Comparison of ENCODE assay signal across 13 cellular contexts in the genomic region with DNA sequence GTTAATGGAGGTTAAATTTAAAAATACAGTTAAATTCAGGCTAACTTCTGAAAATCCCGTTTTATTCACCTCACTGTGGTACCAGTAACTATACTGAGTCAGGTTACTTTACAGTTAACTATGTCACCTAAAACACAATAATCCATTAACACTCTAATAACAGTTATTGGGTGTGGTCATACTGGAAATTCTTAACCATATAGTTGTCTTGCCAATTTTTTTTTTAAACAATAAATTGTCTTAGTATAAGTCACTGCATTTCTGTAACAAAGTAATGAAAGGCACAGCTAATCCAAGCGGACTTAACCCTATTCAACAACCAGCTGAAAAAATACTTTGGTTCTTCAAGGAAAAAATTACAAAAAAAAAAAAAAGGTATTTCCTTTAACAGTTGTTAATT. TPM values are rescaled to one million over a fixed set of nuclear protein-coding genes. Genes with fewer than 3 reads are reported as not detected.
DNase-seq lines count a peak whose midpoint lies in the region; ATAC-seq, FAIRE-seq and TF ChIP-seq lines count a peak whose summit lies in the region.
"Had no signal": no experiment of that assay in that cellular context is flagged by ENCODE, and none has a peak within 500 bp of the region (broad histone marks: within the 10 kb centered on the region; RNA-seq: fewer than 3 reads in every experiment).

No MANE protein-coding gene starts in this region.

- DNase-seq in GM12891 (ENCODE audit: insufficient read length, low spot score) (no peak), Panc1 (ENCODE audit: low read depth, low spot score) (no peak), upper lobe of right lung (no peak), foreskin keratinocyte (no peak)
- DNase-seq in naive thymus-derived CD8-positive, alpha-beta T cell, result no peak
- DNase-seq: CD8-positive, alpha-beta memory T cell had no signal

- H3K4me3 ChIP-seq in Panc1 (ENCODE audit: low read depth in 2 of 2, low read length in 2 of 2) (no peak overlapping the region), upper lobe of right lung (no peak overlapping the region)
- H3K4me3 ChIP-seq: BLaER1, HAP-1 had no signal

- H3K4me1 ChIP-seq in Panc1 (ENCODE audit: control insufficient read depth, insufficient read depth, low read length) (peaks cover 2% of the 10 kb centered on the region; the same call in 1 of the 2 replicates), upper lobe of right lung (no peaks in the 10 kb centered on the region), foreskin keratinocyte (no peaks in the 10 kb centered on the region)
- H3K4me1 ChIP-seq: BLaER1, HAP-1 had no signal

- H3K27ac Mint-ChIP-seq in naive thymus-derived CD8-positive, alpha-beta T cell, result no peak overlapping the region

- TF ChIP-seq POLR2A in GM12891 (IDR thresholded peaks at IDR 0.05; ENCODE audit: low read depth, low read length), result no peak

- ATAC-seq in Panc1 (no peak), esophagus mucosa (peak; percentile 91), upper lobe of right lung (no peak), GM21737 (IDR thresholded peaks at IDR 0.05; ENCODE audit: unreplicated experiment) (no peak), foreskin keratinocyte (no peak)
- no peak for ATAC-seq in naive thymus-derived CD8-positive, alpha-beta T cell

- peak; percentile 56 for FAIRE-seq in GM12891 (lab: Jason Lieb, UNC)
- FAIRE-seq: A204.1, H1 had no signal

- in situ Hi-C loops in Panc1 (cut with HindIII; ENCODE audit: low pct_unique_long_range_greater_than_20kb, low sequenced_read_pairs), result no loop called here

- BruUV-seq in Panc1 (replicated peaks; lab: Mats Ljungman, UMichigan), result no TSS peak

- no peaks in the 10 kb centered on the region for H3K27me3 Mint-ChIP-seq in naive thymus-derived CD8-positive, alpha-beta T cell
- H3K27me3 Mint-ChIP-seq: CD8-positive, alpha-beta memory T cell had no signal

- no peak for TF ChIP-seq CTCF in Panc1 (IDR thresholded peaks at IDR 0.05)
- no peak for TF ChIP-seq CTCF in upper lobe of right lung (IDR thresholded peaks at IDR 0.05)
- no peak for TF ChIP-seq CTCF in foreskin keratinocyte (conservative IDR thresholded peaks at IDR 0.05)

- H3K27ac ChIP-seq in Panc1 (ENCODE audit: low read length) (peak overlapping the region; percentile 9; the same call in 1 of the 2 replicates), upper lobe of right lung (no peak overlapping the region), foreskin keratinocyte (no peak overlapping the region)
- H3K27ac ChIP-seq: BLaER1, HL-60 had no signal

- no peaks in the 10 kb centered on the region for H3K9me3 ChIP-seq in Panc1 (ENCODE audit: control insufficient read depth, insufficient read depth, low read depth, low read length)
- no peaks in the 10 kb centered on the region for H3K9me3 ChIP-seq in upper lobe of right lung
- H3K9me3 ChIP-seq: BLaER1, HAP-1 had no signal

- intact Hi-C loops in Panc1 (cut with micrococcal nuclease; ENCODE audit: unreplicated experiment) (no loop called here), upper lobe of right lung (cut with DNase I) (no loop called here)

- H3K9me3 Mint-ChIP-seq in naive thymus-derived CD8-positive, alpha-beta T cell, result no peaks in the 10 kb centered on the region
- H3K9me3 Mint-ChIP-seq: CD8-positive, alpha-beta memory T cell had no signal

- CTCF ChIA-PET in Panc1 (lab: Charles Lee), result no interaction called here

- H3K27me3 ChIP-seq in Panc1 (ENCODE audit: control insufficient read depth, insufficient read depth, low read length) (no peaks in the 10 kb centered on the region), upper lobe of right lung (no peaks in the 10 kb centered on the region), foreskin keratinocyte (no peaks in the 10 kb centered on the region)
- H3K27me3 ChIP-seq: BLaER1 had no signal

- peaks cover 0 to 2% (median 0%) of the 10 kb centered on the region in 4 donors for H3K4me1 Mint-ChIP-seq in naive thymus-derived CD8-positive, alpha-beta T cell
- H3K4me1 Mint-ChIP-seq: CD8-positive, alpha-beta memory T cell had no signal

- no peak overlapping the region for H3K4me3 Mint-ChIP-seq in naive thymus-derived CD8-positive, alpha-beta T cell
- H3K4me3 Mint-ChIP-seq: CD8-positive, alpha-beta memory T cell had no signal

- POLR2A ChIA-PET in Panc1 (lab: Charles Lee), result interaction anchor here (0.5 kb wide), 1 partner anchor 79 kb away, joined by 11 read pairs; no protein-coding TSS in a partner anchor
- POLR2A ChIA-PET in naive thymus-derived CD8-positive, alpha-beta T cell (lab: Charles Lee), result no interaction called here

- H3K36me3 ChIP-seq in Panc1 (ENCODE audit: control insufficient read depth, insufficient read depth, low read length), result peaks cover 65% of the 10 kb centered on the region
- H3K36me3 ChIP-seq in upper lobe of right lung, result peaks cover 76% of the 10 kb centered on the region

- H3K36me3 Mint-ChIP-seq in naive thymus-derived CD8-positive, alpha-beta T cell, result peaks cover 0 to 65% (median 9%) of the 10 kb centered on the region in 3 donors

TF ChIP-seq in GM12891, 5 proteins besides CTCF, POLR2A, EP300 and RAD21:
- TF ChIP-seq POU2F2 (IDR thresholded peaks at IDR 0.05; ENCODE audit: low read depth, low read length), result no peak
- no peak for TF ChIP-seq SPI1 (IDR thresholded peaks at IDR 0.05; ENCODE audit: low read depth, low read length)
- no peak for TF ChIP-seq TAF1 (IDR thresholded peaks at IDR 0.05; ENCODE audit: low read depth, low read length)
- TF ChIP-seq PAX5 (IDR thresholded peaks at IDR 0.05; ENCODE audit: insufficient read depth, low read length, severe bottlenecking), result no peak
- TF ChIP-seq POLR2AphosphoS5 (IDR thresholded peaks at IDR 0.05; ENCODE audit: low read depth, low read length), result no peak

RNA-seq across cellular contexts. Expression of a gene that starts 16.2 kb away (rescaled TPM):
- polyA plus RNA-seq in GM12891 (2012; ENCODE audit: low read depth, missing spikeins), result 0.99 TPM
- total RNA-seq in Panc1 (2021; ENCODE audit: unreplicated experiment) (159 TPM), esophagus mucosa (102 TPM), upper lobe of right lung (16.2 TPM), foreskin keratinocyte (126 and 138 TPM in 2 replicates)
- polyA plus RNA-seq in Panc1 (2012; ENCODE audit: insufficient read length), result 124 TPM
- 1 to 10 TPM; 1.1 to 1.2 TPM for total RNA-seq in naive thymus-derived CD8-positive, alpha-beta T cell
- polyA plus RNA-seq in naive thymus-derived CD8-positive, alpha-beta T cell, result under 1 TPM; 0.04 to 0.13 (median 0.12) TPM
- 80.4 and 82.7 TPM in 2 replicates for polyA plus RNA-seq in foreskin keratinocyte

RNA-seq across cellular contexts. Expression of a gene that starts 36.7 kb away (rescaled TPM):
- polyA plus RNA-seq in GM12891 (2012; ENCODE audit: low read depth, missing spikeins), result 723 TPM
- 620 TPM for total RNA-seq in Panc1 (2021; ENCODE audit: unreplicated experiment)
- polyA plus RNA-seq in Panc1 (2012; ENCODE audit: insufficient read length), result 300 TPM
- total RNA-seq in esophagus mucosa, result 194 TPM
- 100 to 1,000 TPM; 772 to 820 TPM for total RNA-seq in naive thymus-derived CD8-positive, alpha-beta T cell
- 100 to 1,000 TPM; 199 to 224 (median 210) TPM for polyA plus RNA-seq in naive thymus-derived CD8-positive, alpha-beta T cell
- total RNA-seq in upper lobe of right lung, result 500 TPM
- 423 and 448 TPM in 2 replicates for total RNA-seq in foreskin keratinocyte
- 359 and 389 TPM in 2 replicates for polyA plus RNA-seq in foreskin keratinocyte
